28 cellular contexts compared by ENCODE assay signal in genomic region chr6:127630800-127631199, GRCh38. TPM values are rescaled to one million over a fixed set of nuclear protein-coding genes. Genes with fewer than 3 reads are reported as not detected.
"Had no signal": no experiment of that assay in that cellular context is flagged by ENCODE, and none has a peak within 500 bp of the region (broad histone marks: within the 10 kb centered on the region; RNA-seq: fewer than 3 reads in every experiment).

No MANE protein-coding gene starts in this region.

- H3K27ac ChIP-seq: brain microvascular endothelial cell, esophagus muscularis mucosa, heart right ventricle, lower lobe of right lung, pancreas, psoas muscle, right lobe of liver, vagina had no signal

- FAIRE-seq: colon, endothelial cell of umbilical vein, pancreas, small intestine had no signal

- H3K4me3 ChIP-seq: esophagus muscularis mucosa, heart right ventricle, lower lobe of right lung, mucosa of descending colon, pancreas, psoas muscle, right lobe of liver, vagina had no signal

- H3K9me3 ChIP-seq: esophagus muscularis mucosa, heart right ventricle, lower lobe of right lung, mucosa of descending colon, pancreas, psoas muscle, right lobe of liver, vagina had no signal

- DNase-seq: activated CD4-positive, alpha-beta T cell treated with anti-CD3 and anti-CD28 coated beads for 1 hour; activated CD4-positive, alpha-beta T cell treated with anti-CD3 and anti-CD28 coated beads, Interleukin-2, amount 50 U/mL, for 1 hour; activated gamma-delta T cell treated with Interleukin-2 at 50 U/mL for 16 hours; activated T-cell treated with anti-CD3 and anti-CD28 coated beads, Interleukin-2, amount 50 U/mL, for 1 hour; anterior cingulate cortex; brain microvascular endothelial cell; central memory CD4-positive, alpha-beta T cell; effector memory CD8-positive, alpha-beta T cell; heart right ventricle; lower lobe of right lung; mesendoderm; mucosa of descending colon; nephron progenitor cell; pancreas; psoas muscle; right lobe of liver; small intestine; stimulated activated CD4-positive, alpha-beta T cell treated with anti-CD3 and anti-CD28 coated beads, Interleukin-2, amount 100 ng/mL, for 24 hours; stimulated activated CD8-positive, alpha-beta memory T cell treated with anti-CD3 and anti-CD28 coated beads, Interleukin-4, amount 100 ng/mL, for 48 hours; stimulated activated naive B cell treated with anti-CD40 and anti-IgM and Interleukin-4, amounts not matched to agents 10 μg/mL and 1 μg/mL and 100 μg/mL, for 72 hours; trophoblast cell had no signal

- H3K27me3 ChIP-seq: brain microvascular endothelial cell, esophagus muscularis mucosa, heart right ventricle, right lobe of liver, vagina had no signal

- H3K36me3 ChIP-seq: brain microvascular endothelial cell, esophagus muscularis mucosa, heart right ventricle, lower lobe of right lung, pancreas, right lobe of liver, vagina had no signal

- H3K4me1 ChIP-seq: esophagus muscularis mucosa, heart right ventricle, lower lobe of right lung, pancreas, psoas muscle, right lobe of liver, vagina had no signal

RNA-seq across cellular contexts. Expression of gene C6orf58, which starts 53.8 kb away (rescaled TPM):
- total RNA-seq: endothelial cell of umbilical vein, esophagus muscularis mucosa, fibroblast of villous mesenchyme, heart right ventricle, left lobe of liver, lower lobe of right lung, mucosa of descending colon, psoas muscle, right lobe of liver, vagina had no signal
- polyA plus RNA-seq: endothelial cell of umbilical vein, heart right ventricle, keratinocyte, psoas muscle had no signal
